In genomic region chr2:54475285-54475684, GRCh38 we compare ENCODE assay signal across 15 cellular contexts.
"Had no signal": no experiment of that assay in that cellular context is flagged by ENCODE, and none has a peak within 500 bp of the region (broad histone marks: within the 10 kb centered on the region; RNA-seq: fewer than 3 reads in every experiment).

No MANE protein-coding gene starts in this region.

- FAIRE-seq: bronchial epithelial cell, endometrium, pancreas had no signal

- H3K4me3 ChIP-seq: ascending aorta, pancreas had no signal

- H3K4me1 Mint-ChIP-seq: activated CD4-positive, alpha-beta T cell treated with anti-CD3 and anti-CD28 coated beads, Interleukin-2, amount 10 ng/mL, durations not matched to agents 24 days and 14 days had no signal

- H3K4me3 Mint-ChIP-seq: activated CD4-positive, alpha-beta T cell treated with anti-CD3 and anti-CD28 coated beads, Interleukin-2, amount 10 ng/mL, durations not matched to agents 24 days and 14 days; activated T-helper 1 cell treated with anti-CD3 and anti-CD28 coated beads, Interleukin-12 subunit alpha, Interleukin-12 subunit beta, Interleukin-2, Interleukin-4 antibody, amounts not matched to agents 30 ng/mL and 10 ng/mL and 1 ng/mL, durations not matched to agents 14 hours and 24 hours and 36 hours; naive thymus-derived CD8-positive, alpha-beta T cell had no signal

- H3K9me3 ChIP-seq: ascending aorta, pancreas had no signal

- H3K9me3 Mint-ChIP-seq: activated CD4-positive, alpha-beta T cell treated with anti-CD3 and anti-CD28 coated beads, Interleukin-2, amount 10 ng/mL, durations not matched to agents 24 days and 14 days; activated T-helper 1 cell treated with anti-CD3 and anti-CD28 coated beads, Interleukin-12 subunit alpha, Interleukin-12 subunit beta, Interleukin-2, Interleukin-4 antibody, amounts not matched to agents 30 ng/mL and 10 ng/mL and 1 ng/mL, durations not matched to agents 14 hours and 24 hours and 36 hours had no signal

- H3K36me3 ChIP-seq: ascending aorta, pancreas had no signal

- H3K27ac Mint-ChIP-seq: activated CD4-positive, alpha-beta T cell treated with anti-CD3 and anti-CD28 coated beads, Interleukin-2, amount 10 ng/mL, durations not matched to agents 24 days and 14 days; activated T-helper 1 cell treated with anti-CD3 and anti-CD28 coated beads, Interleukin-12 subunit alpha, Interleukin-12 subunit beta, Interleukin-2, Interleukin-4 antibody, amounts not matched to agents 30 ng/mL and 10 ng/mL and 1 ng/mL, durations not matched to agents 14 hours and 24 hours and 36 hours; naive thymus-derived CD8-positive, alpha-beta T cell had no signal

- ATAC-seq: esophagus mucosa; naive thymus-derived CD8-positive, alpha-beta T cell; pancreas had no signal

- H3K27ac ChIP-seq: ascending aorta, pancreas had no signal

- H3K27me3 ChIP-seq: ascending aorta, pancreas had no signal

- DNase-seq: activated CD4-positive, alpha-beta T cell treated with anti-CD3 and anti-CD28 coated beads, Interleukin-2, amount 10 ng/mL, durations not matched to agents 24 days and 14 days; activated CD4-positive, CD25-positive, alpha-beta regulatory T cell; activated CD8-positive, alpha-beta memory T cell treated with anti-CD3 and anti-CD28 coated beads for 24 hours; kidney glomerular epithelial cell; naive thymus-derived CD8-positive, alpha-beta T cell; pancreas; stimulated activated CD4-positive, alpha-beta T cell treated with anti-CD3 and anti-CD28 coated beads, Interleukin-4, amount 100 ng/mL, for 24 hours; stimulated activated naive CD4-positive, alpha-beta T cell; substantia nigra; trophoblast cell had no signal
